In the genomic region with DNA sequence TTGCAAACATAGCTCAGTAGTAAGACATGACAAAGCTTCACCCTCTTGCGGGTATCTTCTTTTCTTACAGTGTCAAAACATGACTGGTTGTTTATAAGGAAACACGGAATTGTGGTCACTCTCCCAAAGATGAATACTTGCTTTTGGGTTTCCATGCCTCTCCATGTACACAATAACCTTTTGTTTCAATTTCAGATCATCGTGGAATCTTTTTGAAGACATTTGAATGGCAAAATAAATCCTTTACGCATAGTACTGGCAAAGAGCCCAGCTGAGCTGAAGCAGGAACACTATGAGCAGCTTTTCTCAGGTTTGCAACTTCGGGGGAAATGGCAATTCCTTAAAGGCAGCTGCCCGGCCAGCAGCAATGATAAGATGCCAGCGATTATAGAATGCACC, we compare ENCODE assay signal across 20 cellular contexts.
DNase-seq lines count a peak whose midpoint lies in the region; TF ChIP-seq lines count a peak whose summit lies in the region.
"Had no signal": no experiment of that assay in that cellular context is flagged by ENCODE, and none has a peak within 500 bp of the region (broad histone marks: within the 10 kb centered on the region; RNA-seq: fewer than 3 reads in every experiment).

No MANE protein-coding gene starts in this region.

- peak overlapping the region; percentile 26 for H3K4me3 ChIP-seq in WI38 (ENCODE audit: low read depth, low read length)
- no peak overlapping the region for H3K4me3 ChIP-seq in fibroblast of mammary gland (ENCODE audit: control insufficient read depth, low read depth, low read length)
- H3K4me3 ChIP-seq: BLaER1 treated with 17β-estradiol and CSF1 and Interleukin-3, amounts not matched to agents 10 nM and 100 nM; gastrocnemius medialis; lung had no signal

- no peak for TF ChIP-seq CTCF in WI38 (IDR thresholded peaks at IDR 0.05; ENCODE audit: low read depth, low read length)
- no peak for TF ChIP-seq CTCF in fibroblast of mammary gland (conservative IDR thresholded peaks at IDR 0.05; ENCODE audit: control insufficient read depth, insufficient read depth, low read depth, low read length)

- DNase-seq in M059J (ENCODE audit: low read depth) (peak; percentile 68), fibroblast of mammary gland (ENCODE audit: low read depth) (peak; percentile 16), putamen (ENCODE audit: low spot score) (peak; percentile 56), AG08395 (ENCODE audit: low spot score) (no peak), DMS153 treated with DMSO at 0.1 percent for 48 hours (lab: John Stamatoyannopoulos, UW; ENCODE audit: unreplicated experiment) (no peak), NCI-H1930 (lab: John Stamatoyannopoulos, UW) (no peak)
- no peak for DNase-seq in stimulated activated CD4-positive, alpha-beta T cell treated with anti-CD3 and anti-CD28 coated beads, Interleukin-15, amount 100 ng/mL, for 24 hours
- DNase-seq: activated CD4-positive, alpha-beta T cell treated with anti-CD3 and anti-CD28 coated beads for 4 hours; activated CD8-positive, alpha-beta memory T cell treated with anti-CD3 and anti-CD28 coated beads, Interleukin-2, amount 50 U/mL, for 4 hours; activated gamma-delta T cell treated with Interleukin-2 at 50 U/mL for 16 hours; brain microvascular endothelial cell; effector memory CD4-positive, alpha-beta T cell; gastrocnemius medialis; NCI-H2029 treated with DMSO at 0.1 percent for 48 hours; NK-92 treated with Interleukin-12 subunit alpha and Interleukin-12 subunit beta, amount 100 ng/mL, for 24 hours; retina; T-helper 9 cell had no signal

Comparison
In these comparisons a context has a peak if more than half of its experiments do, and no peak if none do; other contexts are left out.
1. DNase-seq: peak in M059J (single experiment), fibroblast of mammary gland (single experiment) and putamen (single experiment); none in AG08395 (single experiment), DMS153 treated with DMSO at 0.1 percent for 48 hours (single experiment), NCI-H1930 (0 of 2) and stimulated activated CD4-positive, alpha-beta T cell treated with anti-CD3 and anti-CD28 coated beads, Interleukin-15, amount 100 ng/mL, for 24 hours (single experiment).